ENCODE assay signal across 35 cellular contexts in genomic region chr7:108989319-108989718, GRCh38.
"Had no signal": no experiment of that assay in that cellular context is flagged by ENCODE, and none has a peak within 500 bp of the region (broad histone marks: within the 10 kb centered on the region; RNA-seq: fewer than 3 reads in every experiment).

No MANE protein-coding gene starts in this region.

- H3K36me3 ChIP-seq: adrenal gland, brain microvascular endothelial cell, breast epithelium had no signal

- H3K27ac Mint-ChIP-seq: activated B cell treated with CpG ODN at 0.5 μM for 24 hours; activated CD4-positive, alpha-beta memory T cell treated with anti-CD3 and anti-CD28 coated beads for 36 hours; activated CD4-positive, alpha-beta T cell treated with anti-CD3 and anti-CD28 coated beads, Interleukin-2, amount 10 ng/mL, durations not matched to agents 24 days and 14 days; activated CD8-positive, alpha-beta T cell treated with anti-CD3 and anti-CD28 coated beads for 36 hours; activated naive CD4-positive, alpha-beta T cell treated with anti-CD3 and anti-CD28 coated beads for 36 hours; activated naive CD4-positive, alpha-beta T cell treated with anti-CD3 and anti-CD28 coated beads, Interleukin-2, amount 50 U/mL, for 72 hours; activated naive CD8-positive, alpha-beta T cell treated with anti-CD3 and anti-CD28 coated beads for 36 hours; activated T-cell treated with anti-CD3 and anti-CD28 coated beads, Interleukin-2, amount 50 U/mL, for 72 hours; activated T-helper 1 cell treated with anti-CD3 and anti-CD28 coated beads, Interleukin-12 subunit alpha, Interleukin-12 subunit beta, Interleukin-2, Interleukin-4 antibody, amounts not matched to agents 30 ng/mL and 10 ng/mL and 1 ng/mL, durations not matched to agents 14 hours and 24 hours and 36 hours; activated T-helper 17 cell treated with anti-CD3 and anti-CD28 coated beads, Interleukin-2, amount 50 U/mL, for 72 hours; T-helper 1 cell treated with Interleukin-12 subunit alpha and Interleukin-12 subunit beta and Interleukin-4 antibody, amounts not matched to agents 30 μg/mL and 1 μg/mL, for 36 hours; T-helper 2 cell treated with Interferon-gamma antibody and Interleukin-4, amounts not matched to agents 5 μg/mL and 100 μg/mL, for 36 hours had no signal

- H3K9me3 Mint-ChIP-seq: activated B cell treated with CpG ODN at 0.5 μM for 24 hours; activated CD4-positive, alpha-beta memory T cell treated with anti-CD3 and anti-CD28 coated beads for 36 hours; activated CD4-positive, alpha-beta T cell treated with anti-CD3 and anti-CD28 coated beads, Interleukin-2, amount 10 ng/mL, durations not matched to agents 24 days and 14 days; activated naive CD4-positive, alpha-beta T cell treated with anti-CD3 and anti-CD28 coated beads for 36 hours; activated naive CD8-positive, alpha-beta T cell treated with anti-CD3 and anti-CD28 coated beads for 36 hours; activated T-cell treated with anti-CD3 and anti-CD28 coated beads, Interleukin-2, amount 50 U/mL, for 4 hours; activated T-helper 17 cell treated with anti-CD3 and anti-CD28 coated beads, Interleukin-2, amount 50 U/mL, for 72 hours; T-helper 1 cell treated with Interleukin-12 subunit alpha and Interleukin-12 subunit beta and Interleukin-4 antibody, amounts not matched to agents 30 μg/mL and 1 μg/mL, for 36 hours had no signal

- H3K36me3 Mint-ChIP-seq: activated CD4-positive, alpha-beta memory T cell treated with anti-CD3 and anti-CD28 coated beads for 36 hours; activated naive CD4-positive, alpha-beta T cell treated with anti-CD3 and anti-CD28 coated beads, Interleukin-2, amount 50 U/mL, for 72 hours; activated naive CD8-positive, alpha-beta T cell treated with anti-CD3 and anti-CD28 coated beads for 36 hours had no signal

- H3K27me3 ChIP-seq: adrenal gland, body of pancreas, brain microvascular endothelial cell, breast epithelium had no signal

- H3K9me3 ChIP-seq: adrenal gland, body of pancreas, breast epithelium had no signal

- H3K4me3 Mint-ChIP-seq: activated B cell treated with CpG ODN at 0.5 μM for 24 hours; activated CD4-positive, alpha-beta memory T cell treated with anti-CD3 and anti-CD28 coated beads for 36 hours; activated CD4-positive, alpha-beta T cell treated with anti-CD3 and anti-CD28 coated beads, Interleukin-2, amount 10 ng/mL, durations not matched to agents 24 days and 14 days; activated CD8-positive, alpha-beta T cell treated with anti-CD3 and anti-CD28 coated beads for 36 hours; activated naive CD4-positive, alpha-beta T cell treated with anti-CD3 and anti-CD28 coated beads for 36 hours; activated naive CD8-positive, alpha-beta T cell treated with anti-CD3 and anti-CD28 coated beads for 36 hours; activated T-cell treated with anti-CD3 and anti-CD28 coated beads, Interleukin-2, amount 50 U/mL, for 4 hours; activated T-cell treated with anti-CD3 and anti-CD28 coated beads, Interleukin-2, amount 50 U/mL, for 72 hours; activated T-helper 1 cell treated with anti-CD3 and anti-CD28 coated beads, Interleukin-12 subunit alpha, Interleukin-12 subunit beta, Interleukin-2, Interleukin-4 antibody, amounts not matched to agents 30 ng/mL and 10 ng/mL and 1 ng/mL, durations not matched to agents 14 hours and 24 hours and 36 hours; activated T-helper 17 cell treated with anti-CD3 and anti-CD28 coated beads, Interleukin-2, amount 50 U/mL, for 72 hours; T-helper 1 cell treated with Interleukin-12 subunit alpha and Interleukin-12 subunit beta and Interleukin-4 antibody, amounts not matched to agents 30 μg/mL and 1 μg/mL, for 36 hours; T-helper 2 cell treated with Interferon-gamma antibody and Interleukin-4, amounts not matched to agents 5 μg/mL and 100 μg/mL, for 36 hours had no signal

- ATAC-seq: activated CD8-positive, alpha-beta T cell treated with anti-CD3 and anti-CD28 coated beads for 36 hours; activated naive CD4-positive, alpha-beta T cell treated with anti-CD3 and anti-CD28 coated beads, Interleukin-2, amount 50 U/mL, for 72 hours; activated T-cell treated with anti-CD3 and anti-CD28 coated beads, Interleukin-2, amount 50 U/mL, for 4 hours; activated T-cell treated with anti-CD3 and anti-CD28 coated beads, Interleukin-2, amount 50 U/mL, for 72 hours; activated T-helper 17 cell treated with anti-CD3 and anti-CD28 coated beads, Interleukin-2, amount 50 U/mL, for 72 hours; body of pancreas had no signal

- H3K4me3 ChIP-seq: adrenal gland, body of pancreas, breast epithelium had no signal

- H3K27me3 Mint-ChIP-seq: activated B cell treated with CpG ODN at 0.5 μM for 24 hours; activated CD4-positive, alpha-beta memory T cell treated with anti-CD3 and anti-CD28 coated beads for 36 hours; activated CD4-positive, alpha-beta T cell treated with anti-CD3 and anti-CD28 coated beads, Interleukin-2, amount 10 ng/mL, durations not matched to agents 24 days and 14 days; activated CD8-positive, alpha-beta T cell treated with anti-CD3 and anti-CD28 coated beads for 36 hours; activated naive CD8-positive, alpha-beta T cell treated with anti-CD3 and anti-CD28 coated beads for 36 hours; activated T-helper 17 cell treated with anti-CD3 and anti-CD28 coated beads, Interleukin-2, amount 50 U/mL, for 72 hours had no signal

- DNase-seq: activated B cell treated with CpG ODN at 0.5 μM for 24 hours; activated CD4-positive, alpha-beta memory T cell treated with anti-CD3 and anti-CD28 coated beads for 36 hours; activated CD4-positive, alpha-beta T cell treated with anti-CD3 and anti-CD28 coated beads for 4 hours; activated CD4-positive, alpha-beta T cell treated with anti-CD3 and anti-CD28 coated beads, Interleukin-2, amount 10 ng/mL, durations not matched to agents 24 days and 14 days; activated CD4-positive, alpha-beta T cell treated with anti-CD3 and anti-CD28 coated beads, Interleukin-2, amount 50 U/mL, for 1 hour; activated CD4-positive, alpha-beta T cell treated with anti-CD3 and anti-CD28 coated beads, Interleukin-2, amount 50 U/mL, for 4 hours; activated CD4-positive, CD25-positive, alpha-beta regulatory T cell treated with anti-CD3 and anti-CD28 coated beads, Interleukin-2, amount 50 U/mL, for 72 hours; activated CD8-positive, alpha-beta memory T cell treated with anti-CD3 and anti-CD28 coated beads, Interleukin-2, amount 50 U/mL, for 4 hours; activated CD8-positive, alpha-beta T cell treated with anti-CD3 and anti-CD28 coated beads for 36 hours; activated effector memory CD4-positive, alpha-beta T cell treated with anti-CD3 and anti-CD28 coated beads, Interleukin-2, amount 50 U/mL, for 16 hours; activated gamma-delta T cell treated with Interleukin-2 at 50 U/mL for 16 hours; activated naive CD4-positive, alpha-beta T cell; activated naive CD4-positive, alpha-beta T cell treated with anti-CD3 and anti-CD28 coated beads for 36 hours; activated naive CD4-positive, alpha-beta T cell treated with anti-CD3 and anti-CD28 coated beads, Interleukin-2, amount 50 U/mL, for 16 hours; activated naive CD8-positive, alpha-beta T cell treated with anti-CD3 and anti-CD28 coated beads for 36 hours; activated T-cell treated with anti-CD3 and anti-CD28 coated beads for 4 hours; activated T-cell treated with anti-CD3 and anti-CD28 coated beads, Interleukin-2, amount 50 U/mL, for 1 hour; activated T-cell treated with anti-CD3 and anti-CD28 coated beads, Interleukin-2, amount 50 U/mL, for 4 hours; activated T-cell treated with anti-CD3 and anti-CD28 coated beads, Interleukin-2, amount 50 U/mL, for 72 hours; adrenal gland; amniotic stem cell; aorta; body of pancreas; brain microvascular endothelial cell; central memory CD4-positive, alpha-beta T cell; T-helper 1 cell; T-helper 2 cell; T-helper 9 cell had no signal

- H3K4me1 ChIP-seq: adrenal gland, body of pancreas, breast epithelium had no signal

- H3K4me1 Mint-ChIP-seq: activated B cell treated with CpG ODN at 0.5 μM for 24 hours; activated CD4-positive, alpha-beta T cell treated with anti-CD3 and anti-CD28 coated beads, Interleukin-2, amount 10 ng/mL, durations not matched to agents 24 days and 14 days; activated naive CD8-positive, alpha-beta T cell treated with anti-CD3 and anti-CD28 coated beads for 36 hours; activated T-helper 17 cell treated with anti-CD3 and anti-CD28 coated beads, Interleukin-2, amount 50 U/mL, for 72 hours had no signal

- H3K27ac ChIP-seq: adrenal gland, body of pancreas, brain microvascular endothelial cell, breast epithelium, VCaP had no signal
